Comparison of ENCODE assay signal across 11 cellular contexts in genomic region chr2:213243189-213244044, GRCh38. TPM values are rescaled to one million over a fixed set of nuclear protein-coding genes. Genes with fewer than 3 reads are reported as not detected.
A peak's percentile ranks its signal among the peaks of the same experiment; 100 is the strongest.
DNase-seq lines count a peak whose midpoint lies in the region; ATAC-seq lines count a peak whose summit lies in the region.
"Had no signal": no experiment of that assay in that cellular context is flagged by ENCODE, and none has a peak within 500 bp of the region (broad histone marks: within the 10 kb centered on the region; RNA-seq: fewer than 3 reads in every experiment).

No MANE protein-coding gene starts in this region.

- peak overlapping the region; percentile 17 for H3K27ac Mint-ChIP-seq in central memory CD8-positive, alpha-beta T cell (ENCODE audit: low read depth)

- DNase-seq in central memory CD8-positive, alpha-beta T cell (ENCODE audit: low spot score in 2 of 2), result no peak
- no peak for DNase-seq in stimulated activated CD4-positive, alpha-beta T cell treated with anti-CD3 and anti-CD28 coated beads, Interleukin-4, amount 100 ng/mL, for 4 hours
- no peak for DNase-seq in Right ventricle myocardium inferior (ENCODE audit: missing footprints)
- DNase-seq: left colon, NCI-H187 treated with DMSO at 0.1 percent for 48 hours, substantia nigra had no signal

- H3K4me3 Mint-ChIP-seq in central memory CD8-positive, alpha-beta T cell, result no peak overlapping the region

- no peaks in the 10 kb centered on the region for H3K9me3 Mint-ChIP-seq in central memory CD8-positive, alpha-beta T cell

- peaks cover 5% of the 10 kb centered on the region for H3K4me1 Mint-ChIP-seq in central memory CD8-positive, alpha-beta T cell

- intact Hi-C loops in Right ventricle myocardium inferior (cut with DNase I), result no loop called here

- H3K36me3 Mint-ChIP-seq in central memory CD8-positive, alpha-beta T cell (ENCODE audit: insufficient read depth), result no peaks in the 10 kb centered on the region

- ATAC-seq in GM18502 (IDR thresholded peaks at IDR 0.05; ENCODE audit: poor library complexity, unreplicated experiment) (peak; percentile 45), GM21360 (IDR thresholded peaks at IDR 0.05; ENCODE audit: unreplicated experiment) (peak; percentile 37), HG03103 (IDR thresholded peaks at IDR 0.05; ENCODE audit: low read depth, unreplicated experiment) (peak; percentile 23), HG03097 (IDR thresholded peaks at IDR 0.05; ENCODE audit: low FRiP score, unreplicated experiment) (no peak), Right ventricle myocardium inferior (no peak)
- ATAC-seq in central memory CD8-positive, alpha-beta T cell (replicated peaks; ENCODE audit: extremely low read depth, poor library complexity, severe bottlenecking), result no peak
- ATAC-seq: left colon, Panc1 had no signal

- no peaks in the 10 kb centered on the region for H3K27me3 Mint-ChIP-seq in central memory CD8-positive, alpha-beta T cell

RNA-seq across cellular contexts. Expression of gene SPAG16, which starts 40.8 kb away (rescaled TPM):
- total RNA-seq in Right ventricle myocardium inferior, result 16.6 TPM

Comparison
In these comparisons a context has a peak if more than half of its experiments do, and no peak if none do; other contexts are left out.
1. ATAC-seq: peak in GM18502 (single experiment), GM21360 (single experiment) and HG03103 (single experiment); none in central memory CD8-positive, alpha-beta T cell (single experiment), HG03097 (single experiment) and Right ventricle myocardium inferior (single experiment).